In genomic region chr10:61869276-61869675, GRCh38 we compare ENCODE assay signal across 2 cellular contexts.
TF ChIP-seq lines count a peak whose summit lies in the region.

No MANE protein-coding gene starts in this region.

TF ChIP-seq in SK-N-SH, 30 proteins besides CTCF, POLR2A, EP300 and RAD21 (continued from another document):
- TF ChIP-seq ZBTB33 (IDR thresholded peaks at IDR 0.05; ENCODE audit: borderline replicate concordance, low read depth) (no peak), FOSL2 (IDR thresholded peaks at IDR 0.05; ENCODE audit: borderline replicate concordance, low read depth) (no peak), EZH2phosphoT487 (IDR thresholded peaks at IDR 0.05; ENCODE audit: borderline replicate concordance, low read depth) (no peak), USF2 (IDR thresholded peaks at IDR 0.05; ENCODE audit: borderline replicate concordance, low read depth, low read length) (no peak), RXRA (IDR thresholded peaks at IDR 0.05; ENCODE audit: borderline replicate concordance, low read depth) (no peak), TAF1 (IDR thresholded peaks at IDR 0.05; ENCODE audit: borderline replicate concordance, low read depth, low read length) (no peak), RCOR1 (IDR thresholded peaks at IDR 0.05; ENCODE audit: low read length) (no peak)
TF ChIP-seq in SK-N-SH: peak in this region for 0.

TF ChIP-seq in SK-N-SH treated with all-trans-retinoic acid at 6 μM for 48 hours, 23 proteins besides CTCF, POLR2A, EP300 and RAD21 (continued from another document):
- TF ChIP-seq CREB5 (CRISPR knock-in tag; IDR thresholded peaks at IDR 0.05; ENCODE audit: low read depth) (no peak), PPARA (CRISPR knock-in tag; IDR thresholded peaks at IDR 0.05; ENCODE audit: borderline replicate concordance) (no peak), TSHZ2 (CRISPR knock-in tag; IDR thresholded peaks at IDR 0.05) (no peak), CSDC2 (CRISPR knock-in tag; IDR thresholded peaks at IDR 0.05) (no peak), ZNF565 (CRISPR knock-in tag; conservative IDR thresholded peaks at IDR 0.05; ENCODE audit: low read depth) (no peak), ZNF8 (CRISPR knock-in tag; IDR thresholded peaks at IDR 0.05) (no peak), PATZ1 (CRISPR knock-in tag; IDR thresholded peaks at IDR 0.05; ENCODE audit: borderline replicate concordance) (no peak), ZC3H10 (CRISPR knock-in tag; IDR thresholded peaks at IDR 0.05) (no peak), ISL1 (CRISPR knock-in tag; IDR thresholded peaks at IDR 0.05) (no peak), ZNF70 (CRISPR knock-in tag; IDR thresholded peaks at IDR 0.05) (no peak), ARNTL (CRISPR knock-in tag; IDR thresholded peaks at IDR 0.05; ENCODE audit: borderline replicate concordance, low read depth) (no peak), OSR1 (CRISPR knock-in tag; IDR thresholded peaks at IDR 0.05) (no peak), POU6F1 (CRISPR knock-in tag; IDR thresholded peaks at IDR 0.05; ENCODE audit: borderline replicate concordance, low read depth) (no peak), TOX (CRISPR knock-in tag; IDR thresholded peaks at IDR 0.05; ENCODE audit: borderline replicate concordance) (no peak), ESRRG (CRISPR knock-in tag; IDR thresholded peaks at IDR 0.05) (no peak)
